In genomic region chr1:104291156-104291555, GRCh38 we compare ENCODE assay signal across 30 cellular contexts.
"Had no signal": no experiment of that assay in that cellular context is flagged by ENCODE, and none has a peak within 500 bp of the region (broad histone marks: within the 10 kb centered on the region; RNA-seq: fewer than 3 reads in every experiment).

No MANE protein-coding gene starts in this region.

- H3K4me3 Mint-ChIP-seq: activated CD4-positive, alpha-beta memory T cell treated with anti-CD3 and anti-CD28 coated beads, Interleukin-2, amount 10 ng/mL, durations not matched to agents 7 days and 5 days; activated CD4-positive, alpha-beta T cell treated with anti-CD3 and anti-CD28 coated beads, Interleukin-2, amount 10 ng/mL, durations not matched to agents 7 days and 5 days; activated naive CD4-positive, alpha-beta T cell treated with anti-CD3 and anti-CD28 coated beads, Interleukin-2, amount 10 ng/mL, durations not matched to agents 7 days and 5 days; activated naive CD8-positive, alpha-beta T cell treated with anti-CD3 and anti-CD28 coated beads, Interleukin-2, amount 10 ng/mL, durations not matched to agents 7 days and 5 days; activated T-cell treated with anti-CD3 and anti-CD28 coated beads, Interleukin-2, amount 50 U/mL, for 24 hours; activated T-cell treated with anti-CD3 and anti-CD28 coated beads, Interleukin-2, amount 50 U/mL, for 72 hours; brain; T-helper 17 cell; T-helper 2 cell treated with Interferon-gamma antibody and Interleukin-4, amounts not matched to agents 5 μg/mL and 100 μg/mL, for 36 hours had no signal

- H3K27me3 ChIP-seq: ascending aorta, breast epithelium, cardiac muscle cell, colonic mucosa, esophagus squamous epithelium, gastroesophageal sphincter had no signal

- H3K4me1 Mint-ChIP-seq: activated CD4-positive, alpha-beta memory T cell treated with anti-CD3 and anti-CD28 coated beads, Interleukin-2, amount 10 ng/mL, durations not matched to agents 7 days and 5 days; activated CD4-positive, alpha-beta T cell treated with anti-CD3 and anti-CD28 coated beads, Interleukin-2, amount 10 ng/mL, durations not matched to agents 7 days and 5 days; activated naive CD4-positive, alpha-beta T cell treated with anti-CD3 and anti-CD28 coated beads, Interleukin-2, amount 10 ng/mL, durations not matched to agents 7 days and 5 days; activated naive CD8-positive, alpha-beta T cell treated with anti-CD3 and anti-CD28 coated beads, Interleukin-2, amount 10 ng/mL, durations not matched to agents 7 days and 5 days; T-helper 17 cell had no signal

- H3K27me3 Mint-ChIP-seq: activated CD4-positive, alpha-beta memory T cell treated with anti-CD3 and anti-CD28 coated beads, Interleukin-2, amount 10 ng/mL, durations not matched to agents 7 days and 5 days; activated CD4-positive, alpha-beta T cell treated with anti-CD3 and anti-CD28 coated beads, Interleukin-2, amount 10 ng/mL, durations not matched to agents 7 days and 5 days; activated naive CD4-positive, alpha-beta T cell treated with anti-CD3 and anti-CD28 coated beads, Interleukin-2, amount 10 ng/mL, durations not matched to agents 7 days and 5 days; activated naive CD8-positive, alpha-beta T cell treated with anti-CD3 and anti-CD28 coated beads, Interleukin-2, amount 10 ng/mL, durations not matched to agents 7 days and 5 days; activated T-cell treated with anti-CD3 and anti-CD28 coated beads, Interleukin-2, amount 50 U/mL, for 24 hours; brain; T-helper 17 cell had no signal

- H3K27ac Mint-ChIP-seq: activated CD4-positive, alpha-beta memory T cell treated with anti-CD3 and anti-CD28 coated beads, Interleukin-2, amount 10 ng/mL, durations not matched to agents 7 days and 5 days; activated CD4-positive, alpha-beta T cell treated with anti-CD3 and anti-CD28 coated beads, Interleukin-2, amount 10 ng/mL, durations not matched to agents 7 days and 5 days; activated naive CD4-positive, alpha-beta T cell treated with anti-CD3 and anti-CD28 coated beads, Interleukin-2, amount 10 ng/mL, durations not matched to agents 7 days and 5 days; activated naive CD4-positive, alpha-beta T cell treated with anti-CD3 and anti-CD28 coated beads, Interleukin-2, amount 50 U/mL, for 72 hours; activated naive CD8-positive, alpha-beta T cell treated with anti-CD3 and anti-CD28 coated beads, Interleukin-2, amount 10 ng/mL, durations not matched to agents 7 days and 5 days; activated T-cell treated with anti-CD3 and anti-CD28 coated beads, Interleukin-2, amount 50 U/mL, for 24 hours; activated T-cell treated with anti-CD3 and anti-CD28 coated beads, Interleukin-2, amount 50 U/mL, for 72 hours; brain; T-helper 17 cell; T-helper 2 cell treated with Interferon-gamma antibody and Interleukin-4, amounts not matched to agents 5 μg/mL and 100 μg/mL, for 36 hours had no signal

- ATAC-seq: activated naive CD4-positive, alpha-beta T cell treated with anti-CD3 and anti-CD28 coated beads, Interleukin-2, amount 50 U/mL, for 72 hours; activated T-cell treated with anti-CD3 and anti-CD28 coated beads, Interleukin-2, amount 50 U/mL, for 72 hours; gastroesophageal sphincter; T-helper 17 cell had no signal

- H3K36me3 ChIP-seq: ascending aorta, breast epithelium, cardiac muscle cell, colonic mucosa, esophagus squamous epithelium, gastroesophageal sphincter had no signal

- H3K9me3 Mint-ChIP-seq: activated naive CD8-positive, alpha-beta T cell treated with anti-CD3 and anti-CD28 coated beads, Interleukin-2, amount 10 ng/mL, durations not matched to agents 7 days and 5 days; brain had no signal

- H3K36me3 Mint-ChIP-seq: activated naive CD4-positive, alpha-beta T cell treated with anti-CD3 and anti-CD28 coated beads, Interleukin-2, amount 10 ng/mL, durations not matched to agents 7 days and 5 days; activated naive CD4-positive, alpha-beta T cell treated with anti-CD3 and anti-CD28 coated beads, Interleukin-2, amount 50 U/mL, for 72 hours; activated naive CD8-positive, alpha-beta T cell treated with anti-CD3 and anti-CD28 coated beads, Interleukin-2, amount 10 ng/mL, durations not matched to agents 7 days and 5 days; brain had no signal

- H3K9me3 ChIP-seq: ascending aorta, breast epithelium, colonic mucosa, esophagus squamous epithelium, gastroesophageal sphincter had no signal

- H3K27ac ChIP-seq: ascending aorta, breast epithelium, cardiac muscle cell, colonic mucosa, epithelial cell of prostate, esophagus squamous epithelium, gastroesophageal sphincter had no signal

- H3K4me3 ChIP-seq: ascending aorta, breast epithelium, cardiac muscle cell, colonic mucosa, esophagus squamous epithelium, gastroesophageal sphincter had no signal

- DNase-seq: activated CD4-positive, alpha-beta memory T cell treated with anti-CD3 and anti-CD28 coated beads, Interleukin-2, amount 10 ng/mL, durations not matched to agents 7 days and 5 days; activated CD4-positive, alpha-beta T cell treated with anti-CD3 and anti-CD28 coated beads for 1 hour; activated CD4-positive, alpha-beta T cell treated with anti-CD3 and anti-CD28 coated beads for 4 hours; activated CD4-positive, alpha-beta T cell treated with anti-CD3 and anti-CD28 coated beads, Interleukin-2, amount 10 ng/mL, durations not matched to agents 7 days and 5 days; activated CD4-positive, alpha-beta T cell treated with anti-CD3 and anti-CD28 coated beads, Interleukin-2, amount 50 U/mL, for 4 hours; activated CD8-positive, alpha-beta memory T cell treated with anti-CD3 and anti-CD28 coated beads, Interleukin-2, amount 50 U/mL, for 48 hours; activated gamma-delta T cell; activated naive CD4-positive, alpha-beta T cell; activated naive CD4-positive, alpha-beta T cell treated with anti-CD3 and anti-CD28 coated beads, Interleukin-2, amount 10 ng/mL, durations not matched to agents 7 days and 5 days; activated naive CD8-positive, alpha-beta T cell treated with anti-CD3 and anti-CD28 coated beads, Interleukin-2, amount 10 ng/mL, durations not matched to agents 7 days and 5 days; activated T-cell treated with anti-CD3 and anti-CD28 coated beads for 4 hours; activated T-cell treated with anti-CD3 and anti-CD28 coated beads, Interleukin-2, amount 50 U/mL, for 24 hours; activated T-cell treated with anti-CD3 and anti-CD28 coated beads, Interleukin-2, amount 50 U/mL, for 72 hours; central memory CD4-positive, alpha-beta T cell; cerebellar nuclear complex; colonic mucosa; effector CD8-positive, alpha-beta T cell; esophagus squamous epithelium; foreskin melanocyte; T-helper 1 cell; T-helper 17 cell; T1000 had no signal

- H3K4me1 ChIP-seq: ascending aorta, breast epithelium, colonic mucosa, esophagus squamous epithelium, gastroesophageal sphincter had no signal
